In genomic region chr22:36328635-36329216, GRCh38 we compare ENCODE assay signal across 8 cellular contexts.
DNase-seq lines count a peak whose midpoint lies in the region; ATAC-seq and TF ChIP-seq lines count a peak whose summit lies in the region.

No MANE protein-coding gene starts in this region.

- no peak for ATAC-seq in GM21619 (IDR thresholded peaks at IDR 0.05; ENCODE audit: unreplicated experiment)
- no peak for ATAC-seq in GM19463 (IDR thresholded peaks at IDR 0.05; ENCODE audit: unreplicated experiment)

- TF ChIP-seq CTCF in fibroblast of mammary gland (conservative IDR thresholded peaks at IDR 0.05; ENCODE audit: control insufficient read depth, insufficient read depth, low read depth, low read length), result no peak

- H3K4me3 ChIP-seq in fibroblast of mammary gland (ENCODE audit: control insufficient read depth, low read depth, low read length), result no peak overlapping the region

- DNase-seq in stimulated activated naive CD4-positive, alpha-beta T cell treated with Interleukin-2 at 50 U/mL for 16 hours (lab: John Stamatoyannopoulos, UW), result peak; percentile 27
- DNase-seq in stimulated activated naive CD4-positive, alpha-beta T cell (lab: John Stamatoyannopoulos, UW), result no peak
- DNase-seq in activated CD8-positive, alpha-beta memory T cell treated with anti-CD3 and anti-CD28 coated beads for 24 hours, result peak; percentile 81
- DNase-seq in fibroblast of mammary gland (ENCODE audit: low read depth) (peak; percentile 93), non-pigmented ciliary epithelial cell (ENCODE audit: low read depth) (peak; percentile 70), iPS-NIHi7 (ENCODE audit: extremely low spot score) (no peak)

Comparison
In these comparisons a context has a peak if more than half of its experiments do, and no peak if none do; other contexts are left out.
1. DNase-seq: peak in stimulated activated naive CD4-positive, alpha-beta T cell treated with Interleukin-2 at 50 U/mL for 16 hours (single experiment), activated CD8-positive, alpha-beta memory T cell treated with anti-CD3 and anti-CD28 coated beads for 24 hours (single experiment), fibroblast of mammary gland (single experiment) and non-pigmented ciliary epithelial cell (single experiment); none in stimulated activated naive CD4-positive, alpha-beta T cell (0 of 6) and iPS-NIHi7 (single experiment).